In the genomic region with DNA sequence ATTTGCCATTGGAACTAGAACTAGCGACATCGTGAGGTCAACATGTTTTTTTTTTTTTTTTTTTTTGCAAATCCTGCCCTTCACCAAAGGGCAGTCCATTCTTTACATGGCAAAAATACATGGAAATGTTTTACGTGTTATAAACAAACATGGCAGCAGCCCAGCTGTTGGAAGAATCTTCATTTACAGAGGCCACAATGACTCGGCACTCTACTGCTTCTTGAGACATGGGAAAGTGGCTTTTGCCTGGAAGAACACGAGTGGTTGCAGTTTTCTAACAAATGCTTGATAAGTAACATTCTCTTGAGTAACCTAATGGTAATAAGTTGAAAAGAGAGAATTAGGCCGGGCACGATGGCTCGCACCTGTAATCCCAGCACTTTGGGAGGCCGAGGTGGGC, we compare ENCODE assay signal across 19 cellular contexts. TPM values are rescaled to one million over a fixed set of nuclear protein-coding genes. Genes with fewer than 3 reads are reported as not detected.
DNase-seq lines count a peak whose midpoint lies in the region; ATAC-seq, FAIRE-seq and TF ChIP-seq lines count a peak whose summit lies in the region.
"Had no signal": no experiment of that assay in that cellular context is flagged by ENCODE, and none has a peak within 500 bp of the region (broad histone marks: within the 10 kb centered on the region; RNA-seq: fewer than 3 reads in every experiment).

No MANE protein-coding gene starts in this region.

- H4K20me1 ChIP-seq in HepG2 (ENCODE audit: insufficient read depth, low read length) (no peaks in the 10 kb centered on the region), K562 (replicated peaks; ENCODE audit: control insufficient read depth, insufficient read depth, low read length) (no peaks in the 10 kb centered on the region)
- H4K20me1 ChIP-seq: BLaER1 had no signal

- H3K4me2 ChIP-seq in HepG2 (ENCODE audit: low read depth, low read length) (no peak overlapping the region), K562 (ENCODE audit: insufficient read depth, low read length) (no peak overlapping the region), mesenchymal stem cell (ENCODE audit: low read length, poor library complexity, severe bottlenecking) (no peak overlapping the region)
- H3K4me2 ChIP-seq: A549, BLaER1 had no signal

- H2AFZ ChIP-seq in HepG2 (ENCODE audit: low read length) (no peak overlapping the region), K562 (ENCODE audit: low read depth, low read length) (no peak overlapping the region), mesenchymal stem cell (ENCODE audit: low read depth, low read length) (no peak overlapping the region)

- TF ChIP-seq POLR2A in HepG2 (IDR thresholded peaks at IDR 0.05; ENCODE audit: insufficient read depth in 1 of 2, low read depth in 2 of 2, low read length in 2 of 2) (no peak), right lobe of liver (IDR thresholded peaks at IDR 0.05) (no peak), K562 (conservative IDR thresholded peaks at IDR 0.05) (no peak)

- FAIRE-seq in HepG2 (lab: Jason Lieb, UNC) (no peak), K562 (lab: Jason Lieb, UNC) (peak; percentile 80)
- FAIRE-seq: A549, GM12892, GM18507 had no signal

- H3K23ac ChIP-seq in mesenchymal stem cell (ENCODE audit: low read length in 2 of 2): no peak overlapping the region

- in situ Hi-C loops in HepG2 (cut with HindIII; ENCODE audit: extremely low pct_ligation_motif_present, low pct_unique_long_range_greater_than_20kb) (no loop called here), K562 (cut with MboI) (no loop called here), ACHN (cut with HindIII; ENCODE audit: low pct_ligation_motif_present, low pct_unique_long_range_greater_than_20kb, low sequenced_read_pairs) (no loop called here)

- TF ChIP-seq EP300 in HepG2 (IDR thresholded peaks at IDR 0.05; ENCODE audit: low read depth in 2 of 2, low read length in 2 of 2) (no peak), HepG2 (CRISPR knock-in tag; IDR thresholded peaks at IDR 0.05; ENCODE audit: borderline replicate concordance) (no peak), K562 (IDR thresholded peaks at IDR 0.05; ENCODE audit: low read length) (no peak; the same call in 1 of the 2 replicates)

- POLR2A ChIA-PET in HepG2 (lab: Yijun Ruan, JAX): no interaction called here
- POLR2A ChIA-PET in K562 (lab: Yijun Ruan, JAX): interaction anchor here (1.9 to 2.0 kb wide), 2 partner anchors 9 to 10 kb away, joined by 5 to 6 read pairs; no protein-coding TSS in a partner anchor

- H2BK5ac ChIP-seq in mesenchymal stem cell (ENCODE audit: low read depth, low read length, poor library complexity, severe bottlenecking): no peak overlapping the region

- H2AK5ac ChIP-seq in mesenchymal stem cell (ENCODE audit: low read length, severe bottlenecking): no peak overlapping the region

- H2BK12ac ChIP-seq in mesenchymal stem cell (ENCODE audit: low read length in 2 of 2): no peak overlapping the region

- no peak overlapping the region for H4K91ac ChIP-seq in mesenchymal stem cell (ENCODE audit: low read length)

- no peaks in the 10 kb centered on the region for H3K9me3 ChIP-seq in HepG2 (ENCODE audit: low read length)
- H3K9me3 ChIP-seq in right lobe of liver: peaks cover 0 to 2% (median 0%) of the 10 kb centered on the region in 4 donors
- H3K9me3 ChIP-seq in K562 (replicated peaks; ENCODE audit: control insufficient read depth, insufficient read depth, low read depth, low read length): no peaks in the 10 kb centered on the region; the same call in 1 of the 2 replicates
- peaks cover 3% of the 10 kb centered on the region for H3K9me3 ChIP-seq in mesenchymal stem cell (ENCODE audit: control insufficient read depth, low read length)

- no peak overlapping the region for H2BK15ac ChIP-seq in mesenchymal stem cell (ENCODE audit: low read depth, poor library complexity, severe bottlenecking)

- TF ChIP-seq CTCF in HepG2 (CRISPR knock-in tag; IDR thresholded peaks at IDR 0.05) (no peak), right lobe of liver (IDR thresholded peaks at IDR 0.05) (no peak), K562 (IDR thresholded peaks at IDR 0.05 in 2 of 3, conservative IDR thresholded peaks at IDR 0.05 in 1 of 3; ENCODE audit: insufficient read depth in 2 of 3, low read depth in 1 of 3, low read length in 3 of 3) (no peak)

- H3K36me3 ChIP-seq in HepG2 (replicated peaks in 1 of 2; ENCODE audit: control insufficient read depth in 1 of 2, insufficient read depth in 2 of 2, low read length in 2 of 2) (peaks cover 20 to 63% of the 10 kb centered on the region in 2 experiments), right lobe of liver (peaks cover 0 to 3% (median 0%) of the 10 kb centered on the region in 4 donors), K562 (ENCODE audit: control insufficient read depth, insufficient read depth, low read length) (peaks cover 57% of the 10 kb centered on the region), mesenchymal stem cell (ENCODE audit: control insufficient read depth in 1 of 2, insufficient read depth in 2 of 2, low read depth in 1 of 2, low read length in 2 of 2) (peaks cover 46 to 72% of the 10 kb centered on the region in 2 experiments)

- DNase-seq in HepG2 (ENCODE audit: low spot score) (no peak), right lobe of liver (no peak), K562 (ENCODE audit: extremely low read depth in 1 of 4, low spot score in 3 of 4) (peak in 2 of 4 experiments; percentile 22 to 63), mesenchymal stem cell (peak; percentile 41), ACHN (no peak), NCI-H524 treated with DMSO at 0.1 percent for 48 hours (lab: John Stamatoyannopoulos, UW) (no peak)
- DNase-seq: CD8-positive, alpha-beta T cell; COR-L47; GDM1; GOT3; H7; Karpas-422; KBM-7 had no signal

- H3K4ac ChIP-seq in mesenchymal stem cell (ENCODE audit: low read depth in 1 of 2, low read length in 2 of 2): no peak overlapping the region

- H3K79me2 ChIP-seq in HepG2 (ENCODE audit: insufficient read depth, low read length) (no peaks in the 10 kb centered on the region), K562 (ENCODE audit: control insufficient read depth, insufficient read depth, low read length) (no peaks in the 10 kb centered on the region)

- TF ChIP-seq RAD21 in HepG2 (CRISPR knock-in tag; IDR thresholded peaks at IDR 0.05) (no peak), K562 (CRISPR knock-in tag; conservative IDR thresholded peaks at IDR 0.05 in 1 of 2, IDR thresholded peaks at IDR 0.05 in 1 of 2) (no peak)

- WGBS in HepG2 (ENCODE audit: low lambda C conversion rate): 89% methylated on average over 9 of the region's 9 CpGs
- WGBS in right lobe of liver (ENCODE audit: insufficient coverage, low coverage, low lambda C conversion rate, missing lambda C conversion rate): 83% methylated on average over 9 of the region's 9 CpGs
- WGBS in K562 (ENCODE audit: insufficient coverage, low coverage, missing lambda C conversion rate): 77% methylated on average over 8 of the region's 9 CpGs
- WGBS in mesenchymal stem cell: 90% methylated on average over 9 of the region's 9 CpGs

- H3K4me3 ChIP-seq in HepG2 (replicated peaks in 1 of 3; ENCODE audit: insufficient read depth in 1 of 3, low read depth in 2 of 3, low read length in 3 of 3) (no peak overlapping the region), right lobe of liver (no peak overlapping the region), K562 (no peak overlapping the region), mesenchymal stem cell (ENCODE audit: insufficient read depth in 1 of 2, low read depth in 1 of 2, low read length in 2 of 2) (no peak overlapping the region)
- H3K4me3 ChIP-seq: A549, BLaER1 had no signal

- H3K9me1 ChIP-seq in K562 (ENCODE audit: control insufficient read depth, insufficient read depth, low read length): no peaks in the 10 kb centered on the region

- H3K27me3 ChIP-seq in HepG2 (ENCODE audit: control insufficient read depth in 1 of 2, insufficient read depth in 2 of 2, low read length in 2 of 2): no peaks in the 10 kb centered on the region
- H3K27me3 ChIP-seq in right lobe of liver: no peaks in the 10 kb centered on the region
- H3K27me3 ChIP-seq in K562 (ENCODE audit: control insufficient read depth in 2 of 2, insufficient read depth in 2 of 2, low read length in 2 of 2): no peaks in the 10 kb centered on the region
- no peaks in the 10 kb centered on the region for H3K27me3 ChIP-seq in mesenchymal stem cell (ENCODE audit: control insufficient read depth in 1 of 2, insufficient read depth in 1 of 2, low read length in 2 of 2)
- H3K27me3 ChIP-seq: BLaER1 had no signal

- H2BK120ac ChIP-seq in mesenchymal stem cell (ENCODE audit: low read depth, low read length): no peak overlapping the region

- ATAC-seq in HepG2 (no peak), right lobe of liver (no peak), K562 (peak; percentile 60), HG03354 (IDR thresholded peaks at IDR 0.05; ENCODE audit: poor library complexity, severe bottlenecking, unreplicated experiment) (no peak)
- ATAC-seq: A549; CD8-positive, alpha-beta T cell had no signal

- peaks cover 21% of the 10 kb centered on the region for H3K79me1 ChIP-seq in mesenchymal stem cell (replicated peaks; ENCODE audit: low read length, poor library complexity, severe bottlenecking)

- H3K27ac ChIP-seq in HepG2 (ENCODE audit: extremely low read length, insufficient read depth, low read length) (no peak overlapping the region), right lobe of liver (no peak overlapping the region), K562 (ENCODE audit: extremely low read depth, low read depth, low read length) (peak overlapping the region; percentile 52), mesenchymal stem cell (ENCODE audit: low read length, poor library complexity, severe bottlenecking) (no peak overlapping the region)
- H3K27ac ChIP-seq: 22Rv1, BLaER1 had no signal

- CTCF ChIA-PET in HepG2 (lab: Yijun Ruan, JAX; ENCODE audit: low intra/inter-chr PET ratio, low total read pairs) (no interaction called here), K562 (lab: Yijun Ruan, JAX; ENCODE audit: low intra/inter-chr PET ratio) (no interaction called here)

- no peak overlapping the region for H3K18ac ChIP-seq in mesenchymal stem cell (ENCODE audit: low read depth in 1 of 2, low read length in 2 of 2)

- BruUV-seq in HepG2 (replicated peaks; lab: Mats Ljungman, UMichigan) (no TSS peak), K562 (replicated peaks; lab: Mats Ljungman, UMichigan) (no TSS peak)

- intact Hi-C loops in HepG2 (cut with micrococcal nuclease; ENCODE audit: unreplicated experiment) (no loop called here), right lobe of liver (cut with DNase I) (no loop called here), K562 (cut with micrococcal nuclease) (no loop called here)

- H3K9ac ChIP-seq in HepG2 (ENCODE audit: insufficient read depth, low read depth, low read length): no peak overlapping the region
- 0 out of 4 replicates have a peak overlapping the region, but pooled peaks of 1 of the 2 experiments have one; percentile 27 for H3K9ac ChIP-seq in K562 (ENCODE audit: insufficient read depth in 1 of 2, low read depth in 2 of 2, low read length in 2 of 2)
- H3K9ac ChIP-seq in mesenchymal stem cell (ENCODE audit: low read length): no peak overlapping the region
- H3K9ac ChIP-seq: BLaER1 had no signal

- no peak overlapping the region for H3K14ac ChIP-seq in mesenchymal stem cell (ENCODE audit: low read length in 2 of 2)

- H3K4me1 ChIP-seq in HepG2 (ENCODE audit: insufficient read depth, low read length) (no peaks in the 10 kb centered on the region), right lobe of liver (no peaks in the 10 kb centered on the region), K562 (replicated peaks in 1 of 2; ENCODE audit: control insufficient read depth in 2 of 2, insufficient read depth in 2 of 2, low read length in 2 of 2) (peaks cover 6 to 21% of the 10 kb centered on the region in 2 experiments; a peak in 4 of 5 replicates), mesenchymal stem cell (ENCODE audit: control insufficient read depth, insufficient read depth, low read depth, low read length) (no peaks in the 10 kb centered on the region)
- H3K4me1 ChIP-seq: A549, BLaER1 had no signal

- H4K8ac ChIP-seq in mesenchymal stem cell (ENCODE audit: low read length): no peak overlapping the region

RNA-seq across cellular contexts. Expression of a gene that starts 22.8 kb away (rescaled TPM):
- 46.0 and 70.8 TPM in 2 replicates for total RNA-seq in HepG2 (2016; rRNA removed; fragmentation: Illumina TruSeq; extraction: Trizol)
- 9.3 and 11.0 TPM in 2 replicates for total RNA-seq in HepG2 (2016; cell fraction: cytosol; rRNA removed; fragmentation: Illumina TruSeq; extraction: Trizol; ENCODE audit: low read depth)
- total RNA-seq in HepG2 (2016; cell fraction: insoluble cytoplasmic fraction; rRNA removed; fragmentation: Illumina TruSeq; extraction: Trizol): 47.1 and 70.7 TPM in 2 replicates
- total RNA-seq in HepG2 (2016; cell fraction: membrane; rRNA removed; fragmentation: Illumina TruSeq; extraction: Trizol): 14.7 and 18.4 TPM in 2 replicates
- 35.3 and 39.0 TPM in 2 replicates for total RNA-seq in HepG2 (2016; cell fraction: nucleus; rRNA removed; fragmentation: Illumina TruSeq; extraction: Trizol)
- 17.5 and 18.3 TPM in 2 replicates for polyA plus RNA-seq in HepG2 (2011; rRNA removed)
- polyA plus RNA-seq in HepG2 (2011; cell fraction: cytosol; rRNA removed): 12.4 and 17.4 TPM in 2 replicates
- polyA plus RNA-seq in HepG2 (2011; cell fraction: nucleus; rRNA removed): 13.5 and 17.5 TPM in 2 replicates
- 25.1 and 28.2 TPM in 2 replicates for polyA plus RNA-seq in HepG2 (2012)
- 1.7 and 1.8 TPM in 2 replicates for polyA plus RNA-seq in HepG2 (2016; cell fraction: cytosol; fragmentation: Illumina TruSeq; extraction: Trizol; ENCODE audit: low read depth)
- 48.7 and 51.1 TPM in 2 replicates for polyA plus RNA-seq in HepG2 (2016; cell fraction: insoluble cytoplasmic fraction; fragmentation: Illumina TruSeq; extraction: Trizol; ENCODE audit: low read depth)
- 4.7 and 5.1 TPM in 2 replicates for polyA plus RNA-seq in HepG2 (2016; cell fraction: membrane; fragmentation: Illumina TruSeq; extraction: Trizol; ENCODE audit: low read depth)
- 35.3 and 39.0 TPM in 2 replicates for polyA plus RNA-seq in HepG2 (2016; cell fraction: nucleus; fragmentation: Illumina TruSeq; extraction: Trizol; ENCODE audit: insufficient read depth, low read depth)
- 113 and 135 TPM in 2 replicates for polyA minus RNA-seq in HepG2 (2011; rRNA and poly(A)+ RNA removed; ENCODE audit: low replicate concordance)
- 42.2 and 61.3 TPM in 2 replicates for polyA minus RNA-seq in HepG2 (2011; cell fraction: cytosol; rRNA and poly(A)+ RNA removed)
- polyA minus RNA-seq in HepG2 (2011; cell fraction: nucleus; rRNA and poly(A)+ RNA removed): 46.6 and 64.0 TPM in 2 replicates
- total RNA-seq in right lobe of liver: 10 to 100 TPM; 12.2 to 20.5 (median 16.1) TPM
- 74.4 and 133 TPM in 2 replicates for total RNA-seq in K562 (2011; cell fraction: chromatin; rRNA removed; ENCODE audit: low replicate concordance)
- total RNA-seq in K562 (2011; cell fraction: nucleolus; rRNA removed): 31.9 and 32.0 TPM in 2 replicates
- 44.6 and 47.5 TPM in 2 replicates for total RNA-seq in K562 (2011; cell fraction: nucleoplasm; rRNA removed)
- total RNA-seq in K562 (2014; rRNA removed): 21.2 and 27.9 TPM in 2 replicates
- 47.9 and 55.1 TPM in 2 replicates for total RNA-seq in K562 (2014; rRNA removed; fragmentation: Illumina TruSeq; extraction: Trizol)
- 42.3 and 46.4 TPM in 2 replicates for total RNA-seq in K562 (2015; rRNA removed; fragmentation: Illumina TruSeq; extraction: Trizol)
- 53.9 and 60.8 TPM in 2 replicates for total RNA-seq in K562 (2021)
- 32.4 and 47.9 TPM in 2 replicates for polyA plus RNA-seq in K562 (2011; rRNA removed)
- polyA plus RNA-seq in K562 (2011; cell fraction: cytosol; rRNA removed): 26.7 and 44.0 TPM in 2 replicates
- polyA plus RNA-seq in K562 (2011; cell fraction: nucleus; rRNA removed): 25.3 and 33.6 TPM in 2 replicates
- 12.2 and 23.6 TPM in 2 replicates for polyA plus RNA-seq in K562 (2012)
- polyA plus RNA-seq in K562 (2014; fragmentation: Illumina TruSeq; extraction: Trizol): 39.6 and 40.2 TPM in 2 replicates
- 10 to 100 TPM; 19.8 to 38.6 TPM for polyA plus RNA-seq in K562 (2014; fragmentation: Nextera tagmentation; extraction: Ambion mirVana)
- 22.8 and 24.7 TPM in 2 replicates for polyA plus RNA-seq in K562 (2014; rRNA removed)
- polyA minus RNA-seq in K562 (2011; rRNA and poly(A)+ RNA removed): 112 and 124 TPM in 2 replicates
- 40.5 and 66.9 TPM in 2 replicates for polyA minus RNA-seq in K562 (2011; cell fraction: cytosol; rRNA and poly(A)+ RNA removed)
- polyA minus RNA-seq in K562 (2011; cell fraction: nucleus; rRNA and poly(A)+ RNA removed): 23.6 and 37.7 TPM in 2 replicates
- 4.4 TPM for polyA plus RNA-seq in mesenchymal stem cell (2013, experiment 1 of 2)
- 3.5 TPM for polyA plus RNA-seq in mesenchymal stem cell (2013, experiment 2 of 2)

RNA-seq across cellular contexts. Expression of a gene that starts 37.5 kb away (rescaled TPM):
- total RNA-seq in HepG2 (2016; rRNA removed; fragmentation: Illumina TruSeq; extraction: Trizol) (59.8 and 69.8 TPM in 2 replicates), right lobe of liver (10 to 100 TPM in 5 of 6 experiments, 1 to 10 TPM in 1; 8.1 to 29.6 (median 15.6) TPM), K562 (2014; rRNA removed) (20.7 and 26.4 TPM in 2 replicates), K562 (2014; rRNA removed; fragmentation: Illumina TruSeq; extraction: Trizol) (54.4 and 57.4 TPM in 2 replicates), K562 (2015; rRNA removed; fragmentation: Illumina TruSeq; extraction: Trizol) (38.8 and 41.6 TPM in 2 replicates), K562 (2021) (51.4 and 53.5 TPM in 2 replicates)
- 18.0 and 19.1 TPM in 2 replicates for total RNA-seq in HepG2 (2016; cell fraction: cytosol; rRNA removed; fragmentation: Illumina TruSeq; extraction: Trizol; ENCODE audit: low read depth)
- 56.6 and 58.1 TPM in 2 replicates for total RNA-seq in HepG2 (2016; cell fraction: insoluble cytoplasmic fraction; rRNA removed; fragmentation: Illumina TruSeq; extraction: Trizol)
- total RNA-seq in HepG2 (2016; cell fraction: membrane; rRNA removed; fragmentation: Illumina TruSeq; extraction: Trizol): 88.3 and 99.8 TPM in 2 replicates
- 39.3 and 44.8 TPM in 2 replicates for total RNA-seq in HepG2 (2016; cell fraction: nucleus; rRNA removed; fragmentation: Illumina TruSeq; extraction: Trizol)
- polyA plus RNA-seq in HepG2 (2011; rRNA removed) (19.0 TPM in 2 replicates), K562 (2011; rRNA removed) (26.5 and 34.9 TPM in 2 replicates), K562 (2014; fragmentation: Illumina TruSeq; extraction: Trizol) (37.9 and 41.8 TPM in 2 replicates), K562 (2014; fragmentation: Nextera tagmentation; extraction: Ambion mirVana) (10 to 100 TPM in 1 of 2 experiments, 1 to 10 TPM in 1; 9.4 to 11.2 TPM), K562 (2014; rRNA removed) (23.3 and 28.6 TPM in 2 replicates)
- polyA plus RNA-seq in HepG2 (2011; cell fraction: cytosol; rRNA removed): 10.0 and 16.3 TPM in 2 replicates
- polyA plus RNA-seq in HepG2 (2011; cell fraction: nucleus; rRNA removed): 12.2 and 20.3 TPM in 2 replicates
- polyA plus RNA-seq in HepG2 (2012): 22.9 and 32.3 TPM in 2 replicates
- polyA plus RNA-seq in HepG2 (2016; cell fraction: cytosol; fragmentation: Illumina TruSeq; extraction: Trizol; ENCODE audit: low read depth): 15.2 and 16.6 TPM in 2 replicates
- polyA plus RNA-seq in HepG2 (2016; cell fraction: insoluble cytoplasmic fraction; fragmentation: Illumina TruSeq; extraction: Trizol; ENCODE audit: low read depth): 44.9 and 53.9 TPM in 2 replicates
- 50.2 and 56.8 TPM in 2 replicates for polyA plus RNA-seq in HepG2 (2016; cell fraction: membrane; fragmentation: Illumina TruSeq; extraction: Trizol; ENCODE audit: low read depth)
- 53.2 and 54.6 TPM in 2 replicates for polyA plus RNA-seq in HepG2 (2016; cell fraction: nucleus; fragmentation: Illumina TruSeq; extraction: Trizol; ENCODE audit: insufficient read depth, low read depth)
- polyA minus RNA-seq in HepG2 (2011; rRNA and poly(A)+ RNA removed; ENCODE audit: low replicate concordance): 44.4 and 48.9 TPM in 2 replicates
- polyA minus RNA-seq in HepG2 (2011; cell fraction: cytosol; rRNA and poly(A)+ RNA removed): 28.8 and 32.0 TPM in 2 replicates
- 20.2 and 23.9 TPM in 2 replicates for polyA minus RNA-seq in HepG2 (2011; cell fraction: nucleus; rRNA and poly(A)+ RNA removed)
- 55.7 and 73.0 TPM in 2 replicates for total RNA-seq in K562 (2011; cell fraction: chromatin; rRNA removed; ENCODE audit: low replicate concordance)
- 25.7 and 30.9 TPM in 2 replicates for total RNA-seq in K562 (2011; cell fraction: nucleolus; rRNA removed)
- total RNA-seq in K562 (2011; cell fraction: nucleoplasm; rRNA removed): 54.3 and 81.5 TPM in 2 replicates
- polyA plus RNA-seq in K562 (2011; cell fraction: cytosol; rRNA removed): 12.3 and 17.3 TPM in 2 replicates
- polyA plus RNA-seq in K562 (2011; cell fraction: nucleus; rRNA removed): 25.6 and 32.6 TPM in 2 replicates
- polyA plus RNA-seq in K562 (2012): 22.4 and 28.5 TPM in 2 replicates
- polyA minus RNA-seq in K562 (2011; rRNA and poly(A)+ RNA removed): 43.4 and 50.3 TPM in 2 replicates
- 22.6 and 32.4 TPM in 2 replicates for polyA minus RNA-seq in K562 (2011; cell fraction: cytosol; rRNA and poly(A)+ RNA removed)
- polyA minus RNA-seq in K562 (2011; cell fraction: nucleus; rRNA and poly(A)+ RNA removed): 15.6 and 16.8 TPM in 2 replicates
- polyA plus RNA-seq in mesenchymal stem cell (2013, experiment 1 of 2): 28.0 TPM
- 27.8 TPM for polyA plus RNA-seq in mesenchymal stem cell (2013, experiment 2 of 2)
